ENCODE assay signal across 29 cellular contexts in genomic region chr1:157515709-157516108, GRCh38. TPM values are rescaled to one million over a fixed set of nuclear protein-coding genes. Genes with fewer than 3 reads are reported as not detected.
DNase-seq lines count a peak whose midpoint lies in the region; ATAC-seq, FAIRE-seq and TF ChIP-seq lines count a peak whose summit lies in the region.
"Had no signal": no experiment of that assay in that cellular context is flagged by ENCODE, and none has a peak within 500 bp of the region (broad histone marks: within the 10 kb centered on the region; RNA-seq: fewer than 3 reads in every experiment).

No MANE protein-coding gene starts in this region.

- H3K27ac ChIP-seq in K562 (ENCODE audit: extremely low read depth, low read depth, low read length) = no peak overlapping the region
- H3K27ac ChIP-seq in upper lobe of right lung = no peak overlapping the region
- H3K27ac ChIP-seq: 22Rv1; BLaER1 treated with 17β-estradiol and CSF1 and Interleukin-3, amounts not matched to agents 10 nM and 100 nM; GM23248 had no signal

- no peaks in the 10 kb centered on the region for H3K9me3 Mint-ChIP-seq in activated naive CD8-positive, alpha-beta T cell treated with anti-CD3 and anti-CD28 coated beads, Interleukin-2, amount 50 U/mL, for 24 hours
- H3K9me3 Mint-ChIP-seq in activated naive CD8-positive, alpha-beta T cell treated with anti-CD3 and anti-CD28 coated beads for 36 hours = no peaks in the 10 kb centered on the region
- H3K9me3 Mint-ChIP-seq: CD4-positive, alpha-beta T cell; CD8-positive, alpha-beta memory T cell had no signal

- H3K27me3 ChIP-seq in K562 (ENCODE audit: control insufficient read depth in 2 of 2, insufficient read depth in 2 of 2, low read length in 2 of 2) (peaks cover 20 to 41% of the 10 kb centered on the region in 2 experiments), upper lobe of right lung (no peaks in the 10 kb centered on the region)
- H3K27me3 ChIP-seq: BLaER1 treated with 17β-estradiol and CSF1 and Interleukin-3, amounts not matched to agents 10 nM and 100 nM had no signal

- H3K4me2 ChIP-seq in K562 (ENCODE audit: insufficient read depth, low read length) = no peak overlapping the region
- H3K4me2 ChIP-seq: BLaER1 treated with 17β-estradiol and CSF1 and Interleukin-3, amounts not matched to agents 10 nM and 100 nM had no signal

- no peak overlapping the region for H2AFZ ChIP-seq in K562 (ENCODE audit: low read depth, low read length)
- H2AFZ ChIP-seq: GM23248 had no signal

- WGBS in K562 (ENCODE audit: insufficient coverage, low coverage, missing lambda C conversion rate) = 27% methylated on average over 7 of the region's 7 CpGs

- no peak for FAIRE-seq in K562 (lab: Jason Lieb, UNC)
- FAIRE-seq: A204.1, D721Med, GM12891, GM18507, H1 had no signal

- H3K36me3 ChIP-seq in K562 (ENCODE audit: control insufficient read depth, insufficient read depth, low read length) = no peaks in the 10 kb centered on the region
- H3K36me3 ChIP-seq in upper lobe of right lung = no peaks in the 10 kb centered on the region
- H3K36me3 ChIP-seq: BE2C; BLaER1 treated with 17β-estradiol and CSF1 and Interleukin-3, amounts not matched to agents 10 nM and 100 nM had no signal

- no peaks in the 10 kb centered on the region for H3K27me3 Mint-ChIP-seq in activated naive CD8-positive, alpha-beta T cell treated with anti-CD3 and anti-CD28 coated beads, Interleukin-2, amount 50 U/mL, for 24 hours
- no peaks in the 10 kb centered on the region for H3K27me3 Mint-ChIP-seq in activated naive CD8-positive, alpha-beta T cell treated with anti-CD3 and anti-CD28 coated beads for 36 hours
- H3K27me3 Mint-ChIP-seq: CD4-positive, alpha-beta T cell had no signal

- no peak for TF ChIP-seq EP300 in K562 (IDR thresholded peaks at IDR 0.05; ENCODE audit: low read length)

- no peaks in the 10 kb centered on the region for H3K9me1 ChIP-seq in K562 (ENCODE audit: control insufficient read depth, insufficient read depth, low read length)

- no peak overlapping the region for H3K9ac ChIP-seq in K562 (ENCODE audit: insufficient read depth in 1 of 2, low read depth in 2 of 2, low read length in 2 of 2)
- H3K9ac ChIP-seq: BLaER1 treated with 17β-estradiol and CSF1 and Interleukin-3, amounts not matched to agents 10 nM and 100 nM; GM23248 had no signal

- TF ChIP-seq RAD21 in K562 (CRISPR knock-in tag; conservative IDR thresholded peaks at IDR 0.05 in 1 of 2, IDR thresholded peaks at IDR 0.05 in 1 of 2) = no peak

- no TSS peak for BruUV-seq in K562 (replicated peaks; lab: Mats Ljungman, UMichigan)

- no peak for DNase-seq in activated naive CD8-positive, alpha-beta T cell treated with anti-CD3 and anti-CD28 coated beads, Interleukin-2, amount 50 U/mL, for 24 hours
- DNase-seq in activated naive CD8-positive, alpha-beta T cell treated with anti-CD3 and anti-CD28 coated beads for 36 hours = no peak
- DNase-seq in K562 (ENCODE audit: extremely low read depth in 1 of 4, low spot score in 3 of 4) = no peak
- peak; percentile 76 for DNase-seq in mesenteric fat pad (ENCODE audit: low spot score)
- DNase-seq in upper lobe of right lung = no peak
- no peak for DNase-seq in medulla oblongata (ENCODE audit: extremely low spot score)
- DNase-seq in DMS153 treated with DMSO at 0.1 percent for 48 hours (lab: John Stamatoyannopoulos, UW; ENCODE audit: unreplicated experiment) = no peak
- DNase-seq: BE2C; CD4-positive, alpha-beta T cell; CD8-positive, alpha-beta memory T cell; DMS 273 treated with DMSO at 0.1 percent for 48 hours; DMS53; DMS79 treated with DMSO at 0.1 percent for 48 hours; GF-D8; GM23248; H7; HCEC 1CT had no signal

- TF ChIP-seq CTCF in K562 (IDR thresholded peaks at IDR 0.05 in 2 of 3, conservative IDR thresholded peaks at IDR 0.05 in 1 of 3; ENCODE audit: insufficient read depth in 2 of 3, low read depth in 1 of 3, low read length in 3 of 3) (no peak), upper lobe of right lung (IDR thresholded peaks at IDR 0.05) (no peak)

- no peak overlapping the region for H3K4me3 Mint-ChIP-seq in activated naive CD8-positive, alpha-beta T cell treated with anti-CD3 and anti-CD28 coated beads, Interleukin-2, amount 50 U/mL, for 24 hours
- H3K4me3 Mint-ChIP-seq in activated naive CD8-positive, alpha-beta T cell treated with anti-CD3 and anti-CD28 coated beads for 36 hours = no peak overlapping the region
- H3K4me3 Mint-ChIP-seq: CD14-positive monocyte; CD4-positive, alpha-beta T cell; CD8-positive, alpha-beta memory T cell had no signal

- no peaks in the 10 kb centered on the region for H3K36me3 Mint-ChIP-seq in activated naive CD8-positive, alpha-beta T cell treated with anti-CD3 and anti-CD28 coated beads, Interleukin-2, amount 50 U/mL, for 24 hours (ENCODE audit: low read depth)
- no peaks in the 10 kb centered on the region for H3K36me3 Mint-ChIP-seq in activated naive CD8-positive, alpha-beta T cell treated with anti-CD3 and anti-CD28 coated beads for 36 hours
- H3K36me3 Mint-ChIP-seq: CD14-positive monocyte; CD8-positive, alpha-beta memory T cell had no signal

- no peak for TF ChIP-seq POLR2A in K562 (conservative IDR thresholded peaks at IDR 0.05)

- H4K20me1 ChIP-seq in K562 (replicated peaks; ENCODE audit: control insufficient read depth, insufficient read depth, low read length) = 0 out of 2 replicates have a peak, but pooled peaks cover 4% of the 10 kb centered on the region
- H4K20me1 ChIP-seq: BLaER1 treated with 17β-estradiol and CSF1 and Interleukin-3, amounts not matched to agents 10 nM and 100 nM had no signal

- H3K79me2 ChIP-seq in K562 (ENCODE audit: control insufficient read depth, insufficient read depth, low read length) = no peaks in the 10 kb centered on the region

- CTCF ChIA-PET in K562 (lab: Yijun Ruan, JAX; ENCODE audit: low intra/inter-chr PET ratio) = no interaction called here

- no peak overlapping the region for H3K27ac Mint-ChIP-seq in activated naive CD8-positive, alpha-beta T cell treated with anti-CD3 and anti-CD28 coated beads, Interleukin-2, amount 50 U/mL, for 24 hours
- no peak overlapping the region for H3K27ac Mint-ChIP-seq in activated naive CD8-positive, alpha-beta T cell treated with anti-CD3 and anti-CD28 coated beads for 36 hours
- H3K27ac Mint-ChIP-seq: CD4-positive, alpha-beta T cell had no signal

- H3K4me3 ChIP-seq in K562 = no peak overlapping the region
- no peak overlapping the region for H3K4me3 ChIP-seq in upper lobe of right lung
- H3K4me3 ChIP-seq: BLaER1 treated with 17β-estradiol and CSF1 and Interleukin-3, amounts not matched to agents 10 nM and 100 nM; GM23248 had no signal

- H3K9me3 ChIP-seq in K562 (replicated peaks; ENCODE audit: control insufficient read depth, insufficient read depth, low read depth, low read length) (no peaks in the 10 kb centered on the region), upper lobe of right lung (no peaks in the 10 kb centered on the region)
- H3K9me3 ChIP-seq: BE2C; BLaER1 treated with 17β-estradiol and CSF1 and Interleukin-3, amounts not matched to agents 10 nM and 100 nM had no signal

- intact Hi-C loops in K562 (cut with micrococcal nuclease) = no loop called here
- intact Hi-C loops in upper lobe of right lung (cut with DNase I) = no loop called here

- in situ Hi-C loops in K562 (cut with MboI) = no loop called here

- POLR2A ChIA-PET in K562 (lab: Yijun Ruan, JAX) = interaction anchor here (0.6 kb wide), 1 partner anchor 321 kb away, joined by 3 read pairs; no protein-coding TSS in a partner anchor

- H3K4me1 ChIP-seq in K562 (replicated peaks in 1 of 2; ENCODE audit: control insufficient read depth in 2 of 2, insufficient read depth in 2 of 2, low read length in 2 of 2) (peaks cover 0 to 5% of the 10 kb centered on the region in 2 experiments; a peak in 2 of 5 replicates), upper lobe of right lung (no peaks in the 10 kb centered on the region)
- H3K4me1 ChIP-seq: BE2C had no signal

- H3K4me1 Mint-ChIP-seq in activated naive CD8-positive, alpha-beta T cell treated with anti-CD3 and anti-CD28 coated beads, Interleukin-2, amount 50 U/mL, for 24 hours = peaks cover 10% of the 10 kb centered on the region
- peaks cover 4% of the 10 kb centered on the region for H3K4me1 Mint-ChIP-seq in activated naive CD8-positive, alpha-beta T cell treated with anti-CD3 and anti-CD28 coated beads for 36 hours

- ATAC-seq in activated naive CD8-positive, alpha-beta T cell treated with anti-CD3 and anti-CD28 coated beads, Interleukin-2, amount 50 U/mL, for 24 hours = peak; percentile 17
- ATAC-seq in K562 = peak; percentile 26; the same call in 1 of the 3 replicates
- ATAC-seq in upper lobe of right lung = peak; percentile 5
- no peak for ATAC-seq in GM21526 (IDR thresholded peaks at IDR 0.05; ENCODE audit: low FRiP score, unreplicated experiment)

TF ChIP-seq in K562, 482 proteins besides CTCF, POLR2A, EP300 and RAD21:
- TF ChIP-seq C11orf30 (IDR thresholded peaks at IDR 0.05; ENCODE audit: low read depth) (no peak), NRF1 (conservative IDR thresholded peaks at IDR 0.05 in 1 of 2, IDR thresholded peaks at IDR 0.05 in 1 of 2) (peak; percentile 59 to 61; a peak in 3 of 4 replicates)

RNA-seq across cellular contexts. Expression of gene FCRL5, which starts 36.6 kb away (rescaled TPM):
- under 1 TPM; 0.31 to 0.32 TPM for total RNA-seq in activated naive CD8-positive, alpha-beta T cell treated with anti-CD3 and anti-CD28 coated beads for 36 hours
- total RNA-seq in K562 (2011; cell fraction: chromatin; rRNA removed; ENCODE audit: low replicate concordance) = not detected in 2 replicates
- not detected in 2 replicates for total RNA-seq in K562 (2011; cell fraction: nucleolus; rRNA removed)
- total RNA-seq in K562 (2011; cell fraction: nucleoplasm; rRNA removed) = not detected in 2 replicates
- total RNA-seq in K562 (2014; rRNA removed) (not detected in 2 replicates), K562 (2014; rRNA removed; fragmentation: Illumina TruSeq; extraction: Trizol) (not detected in 2 replicates), K562 (2015; rRNA removed; fragmentation: Illumina TruSeq; extraction: Trizol) (not detected in 2 replicates), K562 (2021) (not detected in 2 replicates), mesenteric fat pad (0.13 TPM), upper lobe of right lung (0.93 TPM)
- polyA plus RNA-seq in K562 (2011; rRNA removed) (not detected in 2 replicates), K562 (2014; fragmentation: Illumina TruSeq; extraction: Trizol) (not detected in 2 replicates), K562 (2014; fragmentation: Nextera tagmentation; extraction: Ambion mirVana) (not detected), K562 (2014; rRNA removed) (not detected in 2 replicates)
- polyA plus RNA-seq in K562 (2011; cell fraction: cytosol; rRNA removed) = not detected in 2 replicates
- polyA plus RNA-seq in K562 (2011; cell fraction: nucleus; rRNA removed) = not detected in 2 replicates
- not detected in 2 replicates for polyA plus RNA-seq in K562 (2012)
- polyA minus RNA-seq in K562 (2011; rRNA and poly(A)+ RNA removed) = not detected in 2 replicates
- polyA minus RNA-seq in K562 (2011; cell fraction: cytosol; rRNA and poly(A)+ RNA removed) = not detected in 2 replicates
- polyA minus RNA-seq in K562 (2011; cell fraction: nucleus; rRNA and poly(A)+ RNA removed) = not detected in 2 replicates
- total RNA-seq: CD4-positive, alpha-beta T cell; CD8-positive, alpha-beta memory T cell; Daoy; G401; GM23248 had no signal
- polyA plus RNA-seq: AG04450; CD8-positive, alpha-beta memory T cell; GM23248 had no signal
